In genomic region chr10:22369433-22370072, GRCh38 we compare ENCODE assay signal across 10 cellular contexts. TPM values are rescaled to one million over a fixed set of nuclear protein-coding genes. Genes with fewer than 3 reads are reported as not detected.
A peak's percentile ranks its signal among the peaks of the same experiment; 100 is the strongest.
DNase-seq lines count a peak whose midpoint lies in the region; ATAC-seq and TF ChIP-seq lines count a peak whose summit lies in the region.
"Had no signal": no experiment of that assay in that cellular context is flagged by ENCODE, and none has a peak within 500 bp of the region (broad histone marks: within the 10 kb centered on the region; RNA-seq: fewer than 3 reads in every experiment).

No MANE protein-coding gene starts in this region.

- H3K27ac ChIP-seq in RWPE2 (ENCODE audit: poor library complexity, severe bottlenecking) (no peak overlapping the region), mesenchymal stem cell (ENCODE audit: low read length, poor library complexity, severe bottlenecking) (no peak overlapping the region), aorta (ENCODE audit: low read depth in 1 of 2, low read length in 2 of 2) (no peak overlapping the region)

- H3K79me1 ChIP-seq in mesenchymal stem cell (replicated peaks; ENCODE audit: low read length, poor library complexity, severe bottlenecking): no peaks in the 10 kb centered on the region

- no peak overlapping the region for H3K9ac ChIP-seq in mesenchymal stem cell (ENCODE audit: low read length)

- intact Hi-C loops in aorta (cut with DNase I): no loop called here

- 89% methylated on average over 4 of the region's 5 CpGs for WGBS in mesenchymal stem cell
- WGBS in aorta, 2 donors: 85 to 92% methylated on average over 5 of the region's 5 CpGs

- no peak overlapping the region for H3K18ac ChIP-seq in mesenchymal stem cell (ENCODE audit: low read depth in 1 of 2, low read length in 2 of 2)

- no peak overlapping the region for H3K14ac ChIP-seq in mesenchymal stem cell (ENCODE audit: low read length in 2 of 2)

- no peak for DNase-seq in RWPE2 (ENCODE audit: low spot score)
- peak; percentile 67 for DNase-seq in mesenchymal stem cell
- DNase-seq in aorta: no peak
- DNase-seq in UCSD-AML1 (lab: John Stamatoyannopoulos, UW; ENCODE audit: unreplicated experiment): no peak
- DNase-seq: activated naive CD8-positive, alpha-beta T cell treated with anti-CD3 and anti-CD28 coated beads, Interleukin-2, amount 10 ng/mL, durations not matched to agents 7 days and 5 days; glutamatergic neuron had no signal

- no peak overlapping the region for H2BK15ac ChIP-seq in mesenchymal stem cell (ENCODE audit: low read depth, poor library complexity, severe bottlenecking)

- TF ChIP-seq CTCF in RWPE2 (IDR thresholded peaks at IDR 0.05; ENCODE audit: poor library complexity, severe bottlenecking): no peak

- no peak overlapping the region for H3K4me2 ChIP-seq in mesenchymal stem cell (ENCODE audit: low read length, poor library complexity, severe bottlenecking)

- no peak overlapping the region for H3K23ac ChIP-seq in mesenchymal stem cell (ENCODE audit: low read length in 2 of 2)

- H3K4me1 ChIP-seq in RWPE2 (ENCODE audit: insufficient read depth, poor library complexity, severe bottlenecking) (no peaks in the 10 kb centered on the region), mesenchymal stem cell (ENCODE audit: control insufficient read depth, insufficient read depth, low read depth, low read length) (no peaks in the 10 kb centered on the region), aorta (ENCODE audit: control insufficient read depth in 1 of 2, insufficient read depth in 2 of 2, low read length in 2 of 2) (no peaks in the 10 kb centered on the region)

- H4K91ac ChIP-seq in mesenchymal stem cell (ENCODE audit: low read length): no peak overlapping the region

- H2AFZ ChIP-seq in mesenchymal stem cell (ENCODE audit: low read depth, low read length): no peak overlapping the region

- ATAC-seq in GM18868 (IDR thresholded peaks at IDR 0.05; ENCODE audit: unreplicated experiment) (peak; percentile 72), HG03039 (IDR thresholded peaks at IDR 0.05; ENCODE audit: unreplicated experiment) (peak; percentile 51), RWPE2 (ENCODE audit: low read depth) (peak; percentile 41; the same call in 1 of the 3 replicates), GM19397 (IDR thresholded peaks at IDR 0.05; ENCODE audit: unreplicated experiment) (no peak), aorta (ENCODE audit: low FRiP score) (no peak)

- H3K9me3 ChIP-seq in RWPE2 (ENCODE audit: severe bottlenecking) (no peaks in the 10 kb centered on the region), mesenchymal stem cell (ENCODE audit: control insufficient read depth, low read length) (no peaks in the 10 kb centered on the region), aorta (ENCODE audit: control insufficient read depth, low read length) (no peaks in the 10 kb centered on the region)

- H4K8ac ChIP-seq in mesenchymal stem cell (ENCODE audit: low read length): no peak overlapping the region

- H2BK5ac ChIP-seq in mesenchymal stem cell (ENCODE audit: low read depth, low read length, poor library complexity, severe bottlenecking): no peak overlapping the region

- H2BK12ac ChIP-seq in mesenchymal stem cell (ENCODE audit: low read length in 2 of 2): no peak overlapping the region

- H3K36me3 ChIP-seq in RWPE2 (ENCODE audit: low read depth) (no peaks in the 10 kb centered on the region), mesenchymal stem cell (ENCODE audit: control insufficient read depth in 1 of 2, insufficient read depth in 2 of 2, low read depth in 1 of 2, low read length in 2 of 2) (no peaks in the 10 kb centered on the region), aorta (ENCODE audit: control insufficient read depth in 1 of 2, insufficient read depth in 2 of 2, low read length in 1 of 2) (no peaks in the 10 kb centered on the region)

- H3K4me3 ChIP-seq in RWPE2 (ENCODE audit: severe bottlenecking): no peak overlapping the region
- no peak overlapping the region for H3K4me3 ChIP-seq in mesenchymal stem cell (ENCODE audit: insufficient read depth in 1 of 2, low read depth in 1 of 2, low read length in 2 of 2)
- H3K4me3 ChIP-seq in aorta (ENCODE audit: low read length in 2 of 2): no peak overlapping the region

- H3K27me3 ChIP-seq in RWPE2 (ENCODE audit: insufficient read depth, poor library complexity, severe bottlenecking) (no peaks in the 10 kb centered on the region), mesenchymal stem cell (ENCODE audit: control insufficient read depth in 1 of 2, insufficient read depth in 1 of 2, low read length in 2 of 2) (no peaks in the 10 kb centered on the region), aorta (ENCODE audit: control insufficient read depth in 1 of 2, insufficient read depth in 2 of 2, low read length in 1 of 2) (no peaks in the 10 kb centered on the region)

- H2AK5ac ChIP-seq in mesenchymal stem cell (ENCODE audit: low read length, severe bottlenecking): no peak overlapping the region

- H2BK120ac ChIP-seq in mesenchymal stem cell (ENCODE audit: low read depth, low read length): no peak overlapping the region

- no peak overlapping the region for H3K4ac ChIP-seq in mesenchymal stem cell (ENCODE audit: low read depth in 1 of 2, low read length in 2 of 2)

RNA-seq across cellular contexts. Expression of gene SPAG6, which starts 24.3 kb away (rescaled TPM):
- polyA plus RNA-seq in mesenchymal stem cell (2013, experiment 1 of 2): not detected
- not detected for polyA plus RNA-seq in mesenchymal stem cell (2013, experiment 2 of 2)
- total RNA-seq in aorta: under 1 TPM in 1 of 2 donors, not detected in 1; 0.36 TPM
- not detected for polyA plus RNA-seq in aorta
- total RNA-seq: omental fat pad had no signal

RNA-seq across cellular contexts. Expression of gene BMI1, which starts 48.7 kb away (rescaled TPM):
- polyA plus RNA-seq in mesenchymal stem cell (2013, experiment 1 of 2): 9.3 TPM
- 9.1 TPM for polyA plus RNA-seq in mesenchymal stem cell (2013, experiment 2 of 2)
- 10 to 100 TPM; 54.8 to 55.9 TPM for total RNA-seq in aorta
- polyA plus RNA-seq in aorta: 10 to 100 TPM; 40.8 to 61.4 TPM

RNA-seq across cellular contexts. Expression of gene COMMD3, which starts 53.4 kb away (rescaled TPM):
- 46.7 TPM for polyA plus RNA-seq in mesenchymal stem cell (2013, experiment 1 of 2)
- polyA plus RNA-seq in mesenchymal stem cell (2013, experiment 2 of 2): 49.3 TPM
- total RNA-seq in aorta: 10 to 100 TPM; 38.9 to 43.7 TPM
- polyA plus RNA-seq in aorta: 10 to 100 TPM; 60.5 to 75.8 TPM

Comparison
In these comparisons a context has a peak if more than half of its experiments do, and no peak if none do; other contexts are left out.
1. ATAC-seq: peak in GM18868 (single experiment), HG03039 (single experiment) and RWPE2 (single experiment); none in GM19397 (single experiment) and aorta (single experiment).